8 cellular contexts compared by ENCODE assay signal in the genomic region with DNA sequence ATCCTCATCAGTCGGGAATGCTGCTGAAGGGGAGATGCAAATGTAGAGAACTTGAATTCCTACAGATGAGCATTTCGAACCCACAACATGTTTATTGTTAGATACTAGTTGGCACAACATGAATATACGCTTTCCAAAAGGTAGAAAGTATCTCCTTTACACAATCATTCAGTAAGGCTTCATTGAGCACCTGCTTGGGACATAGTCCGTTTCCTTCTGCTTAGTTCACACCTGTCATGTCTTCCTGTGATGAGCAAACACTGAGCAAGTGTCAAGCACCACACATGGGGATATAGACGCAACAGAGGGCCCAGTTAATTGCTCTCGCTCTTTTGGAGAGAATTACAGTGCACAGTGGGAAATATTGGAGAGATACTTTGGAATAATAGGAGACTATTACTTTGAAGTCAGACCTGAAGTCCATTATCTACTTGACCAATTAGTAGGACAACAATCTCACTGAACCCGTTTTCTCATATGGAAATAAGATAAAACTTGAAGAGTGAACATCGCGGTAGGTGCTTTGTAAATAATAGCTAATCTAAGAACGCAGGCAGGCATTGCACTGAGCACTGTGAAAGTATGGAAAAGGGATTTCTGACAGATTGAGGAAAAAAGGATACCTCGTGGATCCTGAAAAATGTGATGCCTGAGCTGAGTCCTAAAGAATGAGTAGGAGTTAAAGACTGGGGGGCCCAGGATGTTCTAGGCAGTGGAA. TPM values are rescaled to one million over a fixed set of nuclear protein-coding genes. Genes with fewer than 3 reads are reported as not detected.
DNase-seq lines count a peak whose midpoint lies in the region; ATAC-seq and TF ChIP-seq lines count a peak whose summit lies in the region.

No MANE protein-coding gene starts in this region.

- no peaks in the 10 kb centered on the region for H3K27me3 ChIP-seq in naive thymus-derived CD4-positive, alpha-beta T cell (ENCODE audit: control insufficient read depth in 2 of 2, insufficient read depth in 2 of 2, low read length in 2 of 2)

- POLR2A ChIA-PET in naive thymus-derived CD4-positive, alpha-beta T cell (lab: Charles Lee) = interaction anchor here (0.6 to 1.3 kb wide), 4 partner anchors 43 to 696 kb away, joined by 3 read pairs; no protein-coding TSS in a partner anchor

- peaks cover 19 to 34% (median 26%) of the 10 kb centered on the region in 7 donors for H3K4me1 Mint-ChIP-seq in naive thymus-derived CD4-positive, alpha-beta T cell

- no peak for DNase-seq in LNCaP clone FGC (ENCODE audit: low read depth)
- no peak for DNase-seq in choroid plexus epithelial cell (ENCODE audit: low read depth)
- no peak for DNase-seq in naive thymus-derived CD4-positive, alpha-beta T cell
- no peak for DNase-seq in activated CD4-positive, CD25-positive, alpha-beta regulatory T cell (lab: John Stamatoyannopoulos, UW)
- DNase-seq in NCI-H2196 (lab: John Stamatoyannopoulos, UW; ENCODE audit: unreplicated experiment) = no peak
- DNase-seq in UCSD-AML1 (lab: John Stamatoyannopoulos, UW; ENCODE audit: unreplicated experiment) = no peak

- peak overlapping the region; percentile 87 for H3K27ac ChIP-seq in C4-2B
- peak overlapping the region; percentile 84 for H3K27ac ChIP-seq in naive thymus-derived CD4-positive, alpha-beta T cell (ENCODE audit: low read depth, low read length)

- H3K27ac Mint-ChIP-seq in naive thymus-derived CD4-positive, alpha-beta T cell = peak overlapping the region in 4 of 9 donors; percentile 82 to 95 (median 90)

- peaks cover 0 to 11% (median 0%) of the 10 kb centered on the region in 3 experiments for H3K36me3 ChIP-seq in naive thymus-derived CD4-positive, alpha-beta T cell (ENCODE audit: control insufficient read depth in 2 of 3, insufficient read depth in 3 of 3, low read length in 3 of 3)

- peaks cover 0 to 7% (median 4%) of the 10 kb centered on the region in 5 donors for H3K36me3 Mint-ChIP-seq in naive thymus-derived CD4-positive, alpha-beta T cell

- no peak for ATAC-seq in naive thymus-derived CD4-positive, alpha-beta T cell
- no peak for ATAC-seq in GM19023 (IDR thresholded peaks at IDR 0.05; ENCODE audit: unreplicated experiment)

- peaks cover 22 to 23% of the 10 kb centered on the region in 2 donors for H3K4me1 ChIP-seq in naive thymus-derived CD4-positive, alpha-beta T cell (ENCODE audit: control insufficient read depth in 2 of 2, insufficient read depth in 2 of 2, low read length in 2 of 2)

- no peaks in the 10 kb centered on the region for H3K27me3 Mint-ChIP-seq in naive thymus-derived CD4-positive, alpha-beta T cell

- no peak for TF ChIP-seq CTCF in C4-2B (conservative IDR thresholded peaks at IDR 0.05)
- TF ChIP-seq CTCF in LNCaP clone FGC (IDR thresholded peaks at IDR 0.05; ENCODE audit: control insufficient read depth, extremely low read depth, insufficient read depth) = no peak
- TF ChIP-seq CTCF in choroid plexus epithelial cell (conservative IDR thresholded peaks at IDR 0.05; ENCODE audit: low read depth, low read length) = no peak

- no peaks in the 10 kb centered on the region for H3K9me3 Mint-ChIP-seq in naive thymus-derived CD4-positive, alpha-beta T cell

- CTCF ChIA-PET in naive thymus-derived CD4-positive, alpha-beta T cell (lab: Charles Lee) = no interaction called here

- intact Hi-C loops in naive thymus-derived CD4-positive, alpha-beta T cell (cut with micrococcal nuclease) = loop anchor here (5.0 to 10.0 kb wide), 7 partner anchors 358 to 1730 kb away; partner anchors contain the start of genes KIDINS220 (in 2 of the 2), SLC66A3 (in 2 of the 2), KLF11 (in 1 of the 2) and MBOAT2 (in 1 of the 2)

- peak overlapping the region; percentile 73 for H3K4me3 ChIP-seq in LNCaP clone FGC (ENCODE audit: low read depth, low read length)
- H3K4me3 ChIP-seq in choroid plexus epithelial cell (ENCODE audit: low read depth, low read length) = peak overlapping the region; percentile 77
- H3K4me3 ChIP-seq in naive thymus-derived CD4-positive, alpha-beta T cell (ENCODE audit: low read length) = peak overlapping the region; percentile 90

- H3K4me3 Mint-ChIP-seq in naive thymus-derived CD4-positive, alpha-beta T cell = no peak overlapping the region

- H3K9me3 ChIP-seq in naive thymus-derived CD4-positive, alpha-beta T cell (ENCODE audit: control insufficient read depth in 2 of 3, low read length in 3 of 3) = no peaks in the 10 kb centered on the region

RNA-seq across cellular contexts. Expression of gene CPSF3, which starts 1.2 kb away (rescaled TPM):
- 10 to 100 TPM; 18.0 to 47.8 (median 21.7) TPM for total RNA-seq in naive thymus-derived CD4-positive, alpha-beta T cell
- 10 to 100 TPM; 22.2 to 27.7 TPM for polyA plus RNA-seq in naive thymus-derived CD4-positive, alpha-beta T cell

RNA-seq across cellular contexts. Expression of gene ITGB1BP1, which starts 1.3 kb away (rescaled TPM):
- total RNA-seq in naive thymus-derived CD4-positive, alpha-beta T cell = 100 to 1,000 TPM in 1 of 5 experiments, 10 to 100 TPM in 4; 45.1 to 107 (median 54.3) TPM
- polyA plus RNA-seq in naive thymus-derived CD4-positive, alpha-beta T cell = 100 to 1,000 TPM; 109 to 123 TPM

RNA-seq across cellular contexts. Expression of gene IAH1, which starts 49.7 kb away (rescaled TPM):
- 10 to 100 TPM; 43.9 to 62.7 (median 49.7) TPM for total RNA-seq in naive thymus-derived CD4-positive, alpha-beta T cell
- 10 to 100 TPM; 74.4 to 77.5 TPM for polyA plus RNA-seq in naive thymus-derived CD4-positive, alpha-beta T cell
